Comparison of ENCODE assay signal across 8 cellular contexts in the genomic region with DNA sequence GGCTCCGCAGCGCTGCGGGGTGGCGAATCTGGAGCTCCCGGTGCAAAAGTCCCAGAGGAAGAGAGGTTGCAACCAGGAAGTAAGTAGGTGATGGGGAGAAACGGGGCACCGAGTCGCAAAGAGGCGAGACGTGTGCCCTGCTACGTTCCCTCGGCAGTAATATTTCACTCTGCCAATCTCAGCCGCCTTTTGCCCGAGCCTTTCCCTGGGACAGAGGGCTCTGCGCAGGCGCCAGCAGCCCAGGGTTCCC. TPM values are rescaled to one million over a fixed set of nuclear protein-coding genes. Genes with fewer than 3 reads are reported as not detected.
DNase-seq lines count a peak whose midpoint lies in the region; ATAC-seq and TF ChIP-seq lines count a peak whose summit lies in the region.

A gene (minus strand): TSS at position 171 of the 250 bp plus-strand sequence. CDS start 495 bp downstream, outside the sequence.

- peak within 1 kb of the TSS; percentile 41 to 83; a peak in 3 of 4 replicates for H3K4me3 ChIP-seq in DND-41 (ENCODE audit: low read depth in 1 of 2, low read length in 2 of 2)
- H3K4me3 ChIP-seq in RWPE2 (ENCODE audit: severe bottlenecking): peak within 1 kb of the TSS; percentile 51
- H3K4me3 ChIP-seq in fibroblast of lung (replicated peaks in 1 of 4; ENCODE audit: control extremely low read depth in 1 of 4, insufficient read depth in 1 of 4, low read depth in 3 of 4, low read length in 4 of 4): peak within 1 kb of the TSS; percentile 84 to 100 (median 90)
- peak within 1 kb of the TSS; percentile 86 for H3K4me3 ChIP-seq in osteoblast (ENCODE audit: insufficient read depth, low read length)

- H3K4me1 ChIP-seq in DND-41 (ENCODE audit: insufficient read depth, low read length) (peaks cover 48% of the 10 kb centered on the region), RWPE2 (ENCODE audit: insufficient read depth, poor library complexity, severe bottlenecking) (peaks cover 34% of the 10 kb centered on the region), fibroblast of lung (ENCODE audit: control insufficient read depth, extremely low read depth, insufficient read depth, low read length) (peaks cover 20% of the 10 kb centered on the region), osteoblast (ENCODE audit: insufficient read depth, low read length) (peaks cover 28% of the 10 kb centered on the region)

- TF ChIP-seq CTCF in DND-41 (IDR thresholded peaks at IDR 0.05; ENCODE audit: borderline replicate concordance, extremely low read depth, low read length, poor library complexity, severe bottlenecking) (no peak), RWPE2 (IDR thresholded peaks at IDR 0.05; ENCODE audit: poor library complexity, severe bottlenecking) (no peak), fibroblast of lung (conservative IDR thresholded peaks at IDR 0.05 in 1 of 2, IDR thresholded peaks at IDR 0.05 in 1 of 2; ENCODE audit: low read depth in 1 of 2, low read length in 2 of 2) (no peak), osteoblast (IDR thresholded peaks at IDR 0.05; ENCODE audit: extremely low read depth, low read depth, low read length) (no peak)

- H3K4me2 ChIP-seq in DND-41 (ENCODE audit: insufficient read depth, low read length) (peak within 1 kb of the TSS; percentile 97), fibroblast of lung (ENCODE audit: extremely low read depth, insufficient read depth, low read length) (peak within 1 kb of the TSS; percentile 96), osteoblast (ENCODE audit: insufficient read depth, low read length) (peak within 1 kb of the TSS; percentile 96)

- H3K27ac ChIP-seq in DND-41 (ENCODE audit: low read length) (peak within 1 kb of the TSS; percentile 78), RWPE2 (ENCODE audit: poor library complexity, severe bottlenecking) (peak within 1 kb of the TSS; percentile 89), fibroblast of lung (ENCODE audit: insufficient read depth, low read length) (peak within 1 kb of the TSS; percentile 91), osteoblast (ENCODE audit: low read depth, low read length) (peak within 1 kb of the TSS; percentile 96)

- H3K9ac ChIP-seq in DND-41 (ENCODE audit: low read depth, low read length) (peak within 1 kb of the TSS; percentile 69), fibroblast of lung (ENCODE audit: insufficient read depth, low read length) (peak within 1 kb of the TSS; percentile 92)

- H3K79me2 ChIP-seq in DND-41 (ENCODE audit: insufficient read depth, low read length) (peaks cover 18% of the 10 kb centered on the region), fibroblast of lung (ENCODE audit: control insufficient read depth, insufficient read depth, low read length) (peaks cover 33% of the 10 kb centered on the region), osteoblast (ENCODE audit: insufficient read depth, low read length) (peaks cover 29% of the 10 kb centered on the region)

- H3K36me3 ChIP-seq in DND-41 (ENCODE audit: insufficient read depth, low read length): peaks cover 21% of the 10 kb centered on the region
- H3K36me3 ChIP-seq in RWPE2 (ENCODE audit: low read depth): peaks cover 33% of the 10 kb centered on the region
- peaks cover 14% of the 10 kb centered on the region for H3K36me3 ChIP-seq in fibroblast of lung (ENCODE audit: control insufficient read depth, insufficient read depth, low read length)
- H3K36me3 ChIP-seq in osteoblast (ENCODE audit: insufficient read depth, low read length): peaks cover 17% of the 10 kb centered on the region

- ATAC-seq in DND-41 (ENCODE audit: insufficient read depth, low read depth) (no peak; the same call in 2 of the 3 replicates), RWPE2 (ENCODE audit: low read depth) (no peak; the same call in 2 of the 3 replicates), GM21825 (IDR thresholded peaks at IDR 0.05; ENCODE audit: unreplicated experiment) (no peak)

- DNase-seq in DND-41: no peak
- DNase-seq in RWPE2 (ENCODE audit: low spot score): no peak
- no peak for DNase-seq in fibroblast of lung (ENCODE audit: low read depth in 2 of 2)
- peak; percentile 99 for DNase-seq in osteoblast (ENCODE audit: insufficient read length, low spot score, missing footprints)
- no peak for DNase-seq in inferior parietal cortex (ENCODE audit: extremely low spot score)
- no peak for DNase-seq in NAMALWA (ENCODE audit: low spot score)
- no peak for DNase-seq in activated CD4-positive, CD25-positive, alpha-beta regulatory T cell treated with anti-CD3 and anti-CD28 coated beads, Interleukin-2, amount 50 U/mL, for 72 hours

- peak within 1 kb of the TSS; percentile 79 for H2AFZ ChIP-seq in DND-41 (ENCODE audit: low read depth, low read length)
- peak within 1 kb of the TSS; percentile 54 for H2AFZ ChIP-seq in fibroblast of lung (ENCODE audit: low read length)
- peak within 1 kb of the TSS; percentile 78 for H2AFZ ChIP-seq in osteoblast (ENCODE audit: low read length)

- H3K27me3 ChIP-seq in DND-41 (ENCODE audit: insufficient read depth, low read length, poor library complexity): no peaks in the 10 kb centered on the region
- no peaks in the 10 kb centered on the region for H3K27me3 ChIP-seq in RWPE2 (ENCODE audit: insufficient read depth, poor library complexity, severe bottlenecking)
- H3K27me3 ChIP-seq in fibroblast of lung (ENCODE audit: control insufficient read depth, insufficient read depth, low read length): no peaks in the 10 kb centered on the region
- no peaks in the 10 kb centered on the region for H3K27me3 ChIP-seq in osteoblast (ENCODE audit: insufficient read depth, low read length)

- H3K9me3 ChIP-seq in DND-41 (ENCODE audit: insufficient read depth, low read length, severe bottlenecking): no peaks in the 10 kb centered on the region
- no peaks in the 10 kb centered on the region for H3K9me3 ChIP-seq in RWPE2 (ENCODE audit: severe bottlenecking)
- no peaks in the 10 kb centered on the region for H3K9me3 ChIP-seq in fibroblast of lung (ENCODE audit: control insufficient read depth, insufficient read depth, low read depth, low read length)
- H3K9me3 ChIP-seq in osteoblast (ENCODE audit: low read depth, low read length): no peaks in the 10 kb centered on the region

- H4K20me1 ChIP-seq in DND-41 (ENCODE audit: insufficient read depth, low read length): no peaks in the 10 kb centered on the region
- no peaks in the 10 kb centered on the region for H4K20me1 ChIP-seq in fibroblast of lung (ENCODE audit: control insufficient read depth, extremely low read depth, insufficient read depth, low read length)
- H4K20me1 ChIP-seq in osteoblast (ENCODE audit: insufficient read depth, low read length): peaks cover 4% of the 10 kb centered on the region

RNA-seq across cellular contexts. Expression of the gene that starts here (rescaled TPM):
- 1.8 and 5.3 TPM in 2 replicates for total RNA-seq in fibroblast of lung
- polyA plus RNA-seq in fibroblast of lung: 3.3 and 4.0 TPM in 2 replicates
- polyA plus RNA-seq in fibroblast of lung (2012): 9.4 and 10.7 TPM in 2 replicates
- 21.2 and 35.6 TPM in 2 replicates for polyA minus RNA-seq in fibroblast of lung (ENCODE audit: low replicate concordance)
- total RNA-seq in osteoblast: 5.1 and 7.1 TPM in 2 replicates
